In the genomic region with DNA sequence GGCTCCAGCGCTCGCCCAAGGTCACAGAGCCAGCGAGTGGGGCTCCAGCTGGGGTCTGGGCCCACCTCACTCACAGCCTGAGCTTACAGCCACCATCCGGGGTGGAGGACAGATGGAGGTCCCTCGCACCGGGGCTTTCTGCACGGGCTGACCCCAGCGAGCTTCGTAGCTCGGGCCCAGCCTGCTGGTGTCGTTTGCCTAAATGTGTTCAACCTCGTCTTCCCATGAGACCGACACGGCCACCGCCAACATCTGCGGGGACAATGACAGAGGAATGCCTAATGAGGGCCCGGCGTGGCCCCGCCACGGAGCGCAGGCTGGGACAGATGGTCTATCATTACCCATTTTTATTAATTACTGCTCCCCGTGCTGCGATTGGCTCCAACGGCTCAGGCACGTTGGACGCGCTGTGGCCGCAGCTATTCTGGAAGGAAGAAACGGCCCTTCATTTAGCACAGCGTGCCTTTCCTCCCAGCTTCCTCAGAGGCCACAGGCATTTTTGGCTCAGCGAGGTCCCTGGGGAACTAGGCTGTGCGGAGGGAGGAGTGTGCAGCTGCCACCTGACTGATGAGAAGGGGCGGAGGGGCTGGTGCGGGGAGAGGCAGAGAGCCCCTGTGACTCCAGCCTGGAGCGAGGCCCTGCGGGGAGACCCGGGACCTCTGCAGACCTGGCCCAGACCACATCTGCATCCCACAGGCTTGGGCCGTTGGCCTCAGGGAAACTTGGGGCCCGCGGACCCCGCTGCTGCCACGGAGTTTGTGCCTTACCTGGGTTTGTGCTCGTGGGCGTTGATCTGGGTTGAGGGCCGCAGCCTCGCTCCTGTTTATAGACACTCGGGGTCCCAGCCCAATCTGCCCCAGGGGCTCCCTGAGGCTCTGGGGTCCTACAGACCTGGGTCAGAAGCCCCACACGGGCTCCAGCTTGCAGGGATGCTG, we compare ENCODE assay signal across 1 cellular context.
A peak's percentile ranks its signal among the peaks of the same experiment; 100 is the strongest.
TF ChIP-seq lines count a peak whose summit lies in the region.

No MANE protein-coding gene starts in this region.

TF ChIP-seq in K562, 482 proteins besides CTCF, POLR2A, EP300 and RAD21:
- TF ChIP-seq, protein P1, sequence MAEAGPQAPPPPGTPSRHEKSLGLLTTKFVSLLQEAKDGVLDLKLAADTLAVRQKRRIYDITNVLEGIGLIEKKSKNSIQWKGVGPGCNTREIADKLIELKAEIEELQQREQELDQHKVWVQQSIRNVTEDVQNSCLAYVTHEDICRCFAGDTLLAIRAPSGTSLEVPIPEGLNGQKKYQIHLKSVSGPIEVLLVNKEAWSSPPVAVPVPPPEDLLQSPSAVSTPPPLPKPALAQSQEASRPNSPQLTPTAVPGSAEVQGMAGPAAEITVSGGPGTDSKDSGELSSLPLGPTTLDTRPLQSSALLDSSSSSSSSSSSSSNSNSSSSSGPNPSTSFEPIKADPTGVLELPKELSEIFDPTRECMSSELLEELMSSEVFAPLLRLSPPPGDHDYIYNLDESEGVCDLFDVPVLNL (CRISPR knock-in tag; IDR thresholded peaks at IDR 0.05; ENCODE audit: low read depth) = 0 out of 2 replicates have a peak, but pooled peaks have one; percentile 43
- TF ChIP-seq MTA2 (IDR thresholded peaks at IDR 0.05; ENCODE audit: low read depth) (no peak), ZZZ3 (IDR thresholded peaks at IDR 0.05) (no peak)
